In the genomic region with DNA sequence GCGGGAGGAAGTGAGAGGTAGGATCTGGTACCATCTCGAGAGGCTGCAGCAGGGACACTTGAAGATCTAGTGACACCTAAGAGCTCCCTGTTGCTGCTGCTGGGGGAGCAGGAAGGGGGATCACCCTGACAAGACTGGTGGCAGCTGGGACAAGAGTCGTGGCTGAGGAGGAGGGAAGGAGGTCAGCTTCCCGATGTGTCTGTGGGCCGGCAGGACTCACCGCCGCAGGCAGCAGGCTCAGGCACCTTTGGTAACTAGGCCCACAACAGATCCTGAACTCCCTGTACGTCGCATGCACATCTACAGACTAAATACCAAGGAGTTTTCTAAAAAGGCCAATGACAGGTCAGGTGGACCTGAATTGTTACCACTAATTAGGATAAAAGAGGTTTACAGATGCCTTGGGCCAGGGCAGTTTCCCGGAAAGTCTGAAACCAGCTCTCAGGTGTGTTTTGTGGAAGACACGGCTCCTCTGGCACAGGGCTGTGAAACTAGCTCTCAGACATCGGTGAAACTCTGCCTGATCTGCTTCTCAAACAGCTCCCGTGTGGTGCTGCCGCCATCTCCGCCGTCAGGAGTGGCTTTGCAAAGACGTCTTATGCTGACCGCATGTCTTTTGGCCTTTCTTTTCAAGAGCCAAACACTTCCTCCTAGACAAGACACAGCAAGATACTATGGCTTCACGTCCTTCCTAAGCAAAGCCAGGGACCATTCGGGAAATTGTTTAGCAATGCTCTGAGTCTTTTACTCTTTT, we compare ENCODE assay signal across 20 cellular contexts.
DNase-seq lines count a peak whose midpoint lies in the region; ATAC-seq and TF ChIP-seq lines count a peak whose summit lies in the region.
"Had no signal": no experiment of that assay in that cellular context is flagged by ENCODE, and none has a peak within 500 bp of the region (broad histone marks: within the 10 kb centered on the region; RNA-seq: fewer than 3 reads in every experiment).

No MANE protein-coding gene starts in this region.

- H3K4me2 ChIP-seq in H9 (ENCODE audit: insufficient read depth, insufficient read length, low read length): no peak overlapping the region
- H3K4me2 ChIP-seq: BLaER1, GM23338 had no signal

- peaks cover 0 to 22% (median 15%) of the 10 kb centered on the region in 3 experiments; a peak in 6 of 7 replicates for H3K36me3 Mint-ChIP-seq in H9 (ENCODE audit: insufficient read depth in 1 of 3, low read depth in 3 of 3)

- H4K91ac ChIP-seq in H9 (ENCODE audit: insufficient read length, low read depth, low read length): no peak overlapping the region

- H3K4me3 ChIP-seq in RWPE2 (ENCODE audit: severe bottlenecking): no peak overlapping the region
- H3K4me3 ChIP-seq: BLaER1, GM23338 had no signal

- no peaks in the 10 kb centered on the region for H3K79me1 ChIP-seq in H9 (ENCODE audit: insufficient read depth, low read depth, low read length, poor library complexity, severe bottlenecking)

- no peak overlapping the region for H3K14ac ChIP-seq in H9 (ENCODE audit: insufficient read depth, low read length)

- intact Hi-C loops in sciatic nerve (cut with DNase I): no loop called here

- no peak overlapping the region for H2AK5ac ChIP-seq in H9 (ENCODE audit: insufficient read length, low read length)

- H3K56ac ChIP-seq in H9 (ENCODE audit: insufficient read length, low read depth, low read length): no peak overlapping the region

- H3K27ac ChIP-seq in H9 (ENCODE audit: insufficient read length, low read depth, low read length) (no peak overlapping the region), RWPE2 (ENCODE audit: poor library complexity, severe bottlenecking) (no peak overlapping the region)
- H3K27ac ChIP-seq: BLaER1, RWPE1 had no signal

- WGBS in H9 (ENCODE audit: extremely low coverage, insufficient read length, low lambda C conversion rate): no CpG with 5 or more reads among the region's 20 CpGs

- no peak overlapping the region for H3T11ph ChIP-seq in H9 (ENCODE audit: low read length)

- H2BK12ac ChIP-seq in H9 (ENCODE audit: insufficient read length, low read depth, low read length): no peak overlapping the region

- H2BK15ac ChIP-seq in H9 (ENCODE audit: low read depth, low read length): no peak overlapping the region

- H3K4me1 ChIP-seq in H9 (ENCODE audit: insufficient read depth, low read length) (no peaks in the 10 kb centered on the region), RWPE2 (ENCODE audit: insufficient read depth, poor library complexity, severe bottlenecking) (no peaks in the 10 kb centered on the region)
- H3K4me1 ChIP-seq: BLaER1 had no signal

- no peak for ATAC-seq in RWPE2 (ENCODE audit: low read depth)
- no peak for ATAC-seq in sciatic nerve
- no peak for ATAC-seq in GM19395 (IDR thresholded peaks at IDR 0.05; ENCODE audit: unreplicated experiment)
- ATAC-seq: GM23338 had no signal

- TF ChIP-seq CTCF in H9 (conservative IDR thresholded peaks at IDR 0.05): no peak
- TF ChIP-seq CTCF in RWPE2 (IDR thresholded peaks at IDR 0.05; ENCODE audit: poor library complexity, severe bottlenecking): no peak

- peaks cover 31% of the 10 kb centered on the region for H3K9me3 ChIP-seq in H9 (ENCODE audit: control insufficient read depth, low read depth, low read length)
- H3K9me3 ChIP-seq in RWPE2 (ENCODE audit: severe bottlenecking): peaks cover 5% of the 10 kb centered on the region

- no peaks in the 10 kb centered on the region for H3K23me2 ChIP-seq in H9 (ENCODE audit: insufficient read length, low read depth, low read length, poor library complexity, severe bottlenecking)

- H3K79me2 ChIP-seq in H9 (ENCODE audit: insufficient read depth, low read length): no peaks in the 10 kb centered on the region

- H4K20me1 ChIP-seq in H9 (ENCODE audit: control insufficient read depth, insufficient read depth, insufficient read length): no peaks in the 10 kb centered on the region
- H4K20me1 ChIP-seq: BLaER1 had no signal

- peaks cover 6% of the 10 kb centered on the region; the same call in 1 of the 2 replicates for H3K27me3 Mint-ChIP-seq in H9 (ENCODE audit: low read depth)

- peak; percentile 19 for DNase-seq in H9
- peak; percentile 19 for DNase-seq in RWPE2 (ENCODE audit: low spot score)
- DNase-seq in mesenteric fat pad (ENCODE audit: low spot score): peak; percentile 80
- DNase-seq in sciatic nerve (ENCODE audit: low spot score): peak; percentile 41
- DNase-seq in UCSD-AML1 (lab: John Stamatoyannopoulos, UW; ENCODE audit: unreplicated experiment): no peak
- DNase-seq in NCI-H524 treated with DMSO at 0.1 percent for 48 hours (lab: John Stamatoyannopoulos, UW): no peak
- DNase-seq: CD4-positive, alpha-beta T cell; DMS53; HCEC 1CT; KBM-7; MV-4-11; NCI-H1105; NCI-H1930; NCI-H446; NCI-H526 treated with DMSO at 0.1 percent for 48 hours; SHP77 treated with DMSO at 0.1 percent for 48 hours had no signal

- H3K4me1 Mint-ChIP-seq in H9: peaks cover 0 to 5% of the 10 kb centered on the region in 2 experiments; a peak in 2 of 4 replicates
- H3K4me1 Mint-ChIP-seq: GM23338 had no signal

- H3K23ac ChIP-seq in H9 (ENCODE audit: insufficient read length, low read depth, low read length): no peak overlapping the region

- H3K36me3 ChIP-seq in RWPE2 (ENCODE audit: low read depth): no peaks in the 10 kb centered on the region

- H3K9me3 Mint-ChIP-seq in H9: peaks cover 27 to 28% of the 10 kb centered on the region in 2 experiments

- no peak overlapping the region for H4K8ac ChIP-seq in H9 (replicated peaks; ENCODE audit: insufficient read length, low read depth, low read length)

- H3K9ac ChIP-seq in H9 (ENCODE audit: extremely low read depth, insufficient read length, low read length): no peak overlapping the region
- H3K9ac ChIP-seq: BLaER1 had no signal

- no peak overlapping the region for H4K5ac ChIP-seq in H9 (ENCODE audit: insufficient read length, low read depth, low read length)

- H3K18ac ChIP-seq in H9 (ENCODE audit: insufficient read length, low read depth, low read length): no peak overlapping the region

- no peak overlapping the region for H2BK5ac ChIP-seq in H9 (ENCODE audit: insufficient read length, low read length)

- H3K27me3 ChIP-seq in H9 (ENCODE audit: insufficient read depth, low read length) (no peaks in the 10 kb centered on the region), RWPE2 (ENCODE audit: insufficient read depth, poor library complexity, severe bottlenecking) (no peaks in the 10 kb centered on the region)
- H3K27me3 ChIP-seq: BLaER1 had no signal

- no peak overlapping the region for H2BK120ac ChIP-seq in H9 (ENCODE audit: low read depth, low read length, poor library complexity, severe bottlenecking)

- no peak overlapping the region for H2AFZ ChIP-seq in H9 (ENCODE audit: low read length)
- H2AFZ ChIP-seq: GM23338 had no signal

- no peak overlapping the region for H3K4me3 Mint-ChIP-seq in H9
- H3K4me3 Mint-ChIP-seq: CD4-positive, alpha-beta T cell; GM23338 had no signal

- no peak overlapping the region for H2BK20ac ChIP-seq in H9 (ENCODE audit: low read depth, low read length, poor library complexity, severe bottlenecking)

- no peak overlapping the region for H3K4ac ChIP-seq in H9 (ENCODE audit: low read depth, low read length)

- H3K27ac Mint-ChIP-seq in H9: no peak overlapping the region
- H3K27ac Mint-ChIP-seq: CD4-positive, alpha-beta T cell; GM23338 had no signal

Comparison
In these comparisons a context has a peak if more than half of its experiments do, and no peak if none do; other contexts are left out.
1. DNase-seq: peak in H9 (single experiment), RWPE2 (single experiment), mesenteric fat pad (single experiment) and sciatic nerve (single experiment); none in UCSD-AML1 (single experiment) and NCI-H524 treated with DMSO at 0.1 percent for 48 hours (single experiment).